17 cellular contexts compared by ENCODE assay signal in genomic region chr1:183711691-183712401, GRCh38. TPM values are rescaled to one million over a fixed set of nuclear protein-coding genes. Genes with fewer than 3 reads are reported as not detected.
DNase-seq lines count a peak whose midpoint lies in the region; ATAC-seq and TF ChIP-seq lines count a peak whose summit lies in the region.
"Had no signal": no experiment of that assay in that cellular context is flagged by ENCODE, and none has a peak within 500 bp of the region (broad histone marks: within the 10 kb centered on the region; RNA-seq: fewer than 3 reads in every experiment).

No MANE protein-coding gene starts in this region.

- H2AFZ ChIP-seq in Karpas-422 (ENCODE audit: low read length): no peak overlapping the region

- DNase-seq in HS-5 (ENCODE audit: low read depth): peak; percentile 23
- peak; percentile 76 for DNase-seq in astrocyte of the spinal cord (ENCODE audit: low read depth, low spot score)
- DNase-seq in left cardiac atrium: peak; percentile 31
- DNase-seq in stromal cell of bone marrow (ENCODE audit: low read depth): peak; percentile 31
- no peak for DNase-seq in activated gamma-delta T cell treated with Interleukin-2 at 50 U/mL for 16 hours
- no peak for DNase-seq in NCI-H510A (lab: John Stamatoyannopoulos, UW)
- DNase-seq in Karpas-422: no peak
- DNase-seq: activated T-cell treated with anti-CD3 and anti-CD28 coated beads, Interleukin-2, amount 50 U/mL, for 1 hour; left colon; ovary; SJCRH30; stimulated activated CD4-positive, alpha-beta T cell treated with anti-CD3 and anti-CD28 coated beads, Interleukin-4, amount 100 ng/mL, for 24 hours; stomach had no signal

- H3K9me2 ChIP-seq in Karpas-422 (replicated peaks; ENCODE audit: insufficient read depth, low read length): no peaks in the 10 kb centered on the region

- H3K9ac ChIP-seq in Karpas-422 (ENCODE audit: low read length): no peak overlapping the region
- H3K9ac ChIP-seq: KMS-11 had no signal

- H3K27me3 ChIP-seq in Karpas-422 (ENCODE audit: low read length): no peaks in the 10 kb centered on the region
- H3K27me3 ChIP-seq: breast epithelium, ovary, SJCRH30, stomach had no signal

- no peaks in the 10 kb centered on the region for H3K79me2 ChIP-seq in Karpas-422 (ENCODE audit: low read length)

- no peak overlapping the region for H3K27ac ChIP-seq in Karpas-422 (ENCODE audit: low read length)
- H3K27ac ChIP-seq: KMS-11, ovary, SJCRH30, stomach, VCaP had no signal

- H3K9me3 ChIP-seq in Karpas-422 (ENCODE audit: low read length): no peaks in the 10 kb centered on the region
- H3K9me3 ChIP-seq: breast epithelium, ovary, SJCRH30, stomach had no signal

- H3K36me3 ChIP-seq in Karpas-422 (ENCODE audit: insufficient read depth, low read length): no peaks in the 10 kb centered on the region
- H3K36me3 ChIP-seq: breast epithelium, ovary, SJCRH30, stomach had no signal

- H3K4me3 ChIP-seq in astrocyte of the spinal cord (ENCODE audit: low read depth, low read length) (no peak overlapping the region), Karpas-422 (ENCODE audit: low read length) (no peak overlapping the region)
- H3K4me3 ChIP-seq: breast epithelium, ovary, SJCRH30, stomach had no signal

- no peaks in the 10 kb centered on the region for H3K4me1 ChIP-seq in Karpas-422 (ENCODE audit: low read length)
- H3K4me1 ChIP-seq: breast epithelium, SJCRH30 had no signal

- intact Hi-C loops in left cardiac atrium (cut with DNase I): no loop called here

- ATAC-seq in left cardiac atrium: peak; percentile 87 to 90
- ATAC-seq: left colon had no signal

- H3K4me2 ChIP-seq in Karpas-422 (ENCODE audit: low read depth, low read length, poor library complexity, severe bottlenecking): no peak overlapping the region
- H3K4me2 ChIP-seq: KMS-11 had no signal

- in situ Hi-C loops in astrocyte of the spinal cord (cut with HindIII; ENCODE audit: low sequenced_read_pairs): no loop called here

- H4K20me1 ChIP-seq in Karpas-422 (ENCODE audit: insufficient read depth, low read depth, low read length): no peaks in the 10 kb centered on the region

- TF ChIP-seq CTCF in astrocyte of the spinal cord (IDR thresholded peaks at IDR 0.05; ENCODE audit: low read depth, low read length): peak; percentile 1

RNA-seq across cellular contexts. Expression of gene APOBEC4, which starts 58.7 kb away (rescaled TPM):
- total RNA-seq in left cardiac atrium: not detected
- total RNA-seq in Karpas-422 (2014; rRNA removed; shearing (Covaris generic); ENCODE audit: low replicate concordance): not detected in 2 replicates
- total RNA-seq: breast epithelium, NCI-H460, SJCRH30, stomach had no signal

Comparison
In these comparisons a context has a peak if more than half of its experiments do, and no peak if none do; other contexts are left out.
1. DNase-seq: peak in HS-5 (single experiment), astrocyte of the spinal cord (single experiment), left cardiac atrium (single experiment) and stromal cell of bone marrow (single experiment); none in activated gamma-delta T cell treated with Interleukin-2 at 50 U/mL for 16 hours (single experiment), NCI-H510A (single experiment) and Karpas-422 (single experiment).